In the genomic region with DNA sequence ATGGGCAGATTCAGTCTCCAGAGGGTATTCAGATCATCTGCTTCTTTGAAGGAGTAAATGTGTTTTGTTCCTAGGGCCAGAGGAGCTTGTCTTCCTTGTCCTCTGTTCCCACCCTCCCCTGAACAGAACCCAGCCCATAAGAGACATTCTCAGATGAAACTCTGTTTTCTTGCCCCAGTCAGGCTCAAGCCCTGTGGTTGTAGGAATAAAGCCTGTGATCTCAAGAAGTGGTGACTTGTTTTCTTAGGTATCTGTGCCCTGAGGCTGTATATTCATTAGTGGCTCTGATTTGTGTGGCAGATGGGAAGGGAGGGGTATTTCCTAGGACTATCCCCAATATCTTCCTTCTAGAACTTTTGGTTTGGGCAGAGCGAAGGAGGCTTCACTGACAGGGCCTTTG, we compare ENCODE assay signal across 23 cellular contexts. TPM values are rescaled to one million over a fixed set of nuclear protein-coding genes. Genes with fewer than 3 reads are reported as not detected.
DNase-seq lines count a peak whose midpoint lies in the region; ATAC-seq, FAIRE-seq and TF ChIP-seq lines count a peak whose summit lies in the region.
"Had no signal": no experiment of that assay in that cellular context is flagged by ENCODE, and none has a peak within 500 bp of the region (broad histone marks: within the 10 kb centered on the region; RNA-seq: fewer than 3 reads in every experiment).

No MANE protein-coding gene starts in this region.

- no peak overlapping the region for H2BK5ac ChIP-seq in trophoblast cell (ENCODE audit: low read depth, low read length, poor library complexity)

- intact Hi-C loops in heart right ventricle (cut with DNase I): loop anchor here in 1 of 10 donors (5.0 kb wide), 1 partner anchor 40 kb away; no protein-coding TSS in a partner anchor
- intact Hi-C loops in activated CD4-positive, alpha-beta T cell treated with anti-CD3 and anti-CD28 coated beads, Interleukin-2, amount 10 ng/mL, durations not matched to agents 24 days and 14 days (cut with micrococcal nuclease): no loop called here

- H3K27me3 ChIP-seq in bronchial epithelial cell (ENCODE audit: control insufficient read depth, insufficient read depth, low read length): no peaks in the 10 kb centered on the region
- H3K27me3 ChIP-seq in trophoblast cell (ENCODE audit: insufficient read depth, low read length): no peaks in the 10 kb centered on the region
- H3K27me3 ChIP-seq in heart right ventricle: no peaks in the 10 kb centered on the region
- H3K27me3 ChIP-seq: BLaER1, cardiac muscle cell had no signal

- no peak overlapping the region for H3K14ac ChIP-seq in trophoblast cell (ENCODE audit: low read length)

- H3K4me2 ChIP-seq in trophoblast cell (ENCODE audit: low read length): no peak overlapping the region
- H3K4me2 ChIP-seq: BLaER1 had no signal

- H3K4me1 ChIP-seq in trophoblast cell (ENCODE audit: control insufficient read depth in 1 of 2, insufficient read depth in 2 of 2, low read length in 2 of 2) (peaks cover 6 to 8% of the 10 kb centered on the region in 2 experiments), heart right ventricle (peaks cover 0 to 24% (median 5%) of the 10 kb centered on the region in 9 donors)

- FAIRE-seq in bronchial epithelial cell (lab: Jason Lieb, UNC) (peak; percentile 36), H54 (lab: Jason Lieb, UNC) (no peak)
- FAIRE-seq: kidney had no signal

- no peaks in the 10 kb centered on the region for H3K79me2 ChIP-seq in trophoblast cell (ENCODE audit: control insufficient read depth, insufficient read depth, low read length, poor library complexity)

- H3K9me3 ChIP-seq in trophoblast cell (ENCODE audit: insufficient read depth, low read depth, low read length): peaks cover 3% of the 10 kb centered on the region
- peaks cover 0 to 5% (median 0%) of the 10 kb centered on the region in 11 donors for H3K9me3 ChIP-seq in heart right ventricle
- H3K9me3 ChIP-seq: BLaER1 had no signal

- H3K36me3 Mint-ChIP-seq in activated CD4-positive, alpha-beta T cell treated with anti-CD3 and anti-CD28 coated beads, Interleukin-2, amount 10 ng/mL, durations not matched to agents 24 days and 14 days (ENCODE audit: low read depth): peaks cover 57% of the 10 kb centered on the region

- no peak overlapping the region for H3K27ac Mint-ChIP-seq in activated CD4-positive, alpha-beta T cell treated with anti-CD3 and anti-CD28 coated beads, Interleukin-2, amount 10 ng/mL, durations not matched to agents 24 days and 14 days
- H3K27ac Mint-ChIP-seq: memory B cell, nephron had no signal

- H3K4me3 ChIP-seq in bronchial epithelial cell (ENCODE audit: low read depth, low read length) (no peak overlapping the region), trophoblast cell (ENCODE audit: low read depth, low read length) (no peak overlapping the region), heart right ventricle (no peak overlapping the region)
- H3K4me3 ChIP-seq: BLaER1, cardiac muscle cell, skin epidermis had no signal

- no CpG with 5 or more reads among the region's 1 CpG for WGBS in trophoblast cell (ENCODE audit: extremely low coverage, insufficient coverage, insufficient read length)
- WGBS in heart right ventricle, 2 donors: 97% methylated on average over 1 of the region's 1 CpG

- no peak overlapping the region for H4K8ac ChIP-seq in trophoblast cell (ENCODE audit: low read depth, low read length)

- H3K4ac ChIP-seq in trophoblast cell (ENCODE audit: low read depth, low read length): no peak overlapping the region

- TF ChIP-seq CTCF in bronchial epithelial cell (IDR thresholded peaks at IDR 0.05; ENCODE audit: insufficient read depth, low read length, severe bottlenecking) (no peak), heart right ventricle (IDR thresholded peaks at IDR 0.05) (no peak), GM10266 (IDR thresholded peaks at IDR 0.05; ENCODE audit: control insufficient read depth, insufficient read depth, low read depth, missing control alignments) (no peak)

- peaks cover 2% of the 10 kb centered on the region for H3K79me1 ChIP-seq in trophoblast cell (ENCODE audit: low read length)

- no peaks in the 10 kb centered on the region for H3K27me3 Mint-ChIP-seq in activated CD4-positive, alpha-beta T cell treated with anti-CD3 and anti-CD28 coated beads, Interleukin-2, amount 10 ng/mL, durations not matched to agents 24 days and 14 days
- H3K27me3 Mint-ChIP-seq: activated naive CD4-positive, alpha-beta T cell treated with anti-CD3 and anti-CD28 coated beads, Interleukin-2, amount 50 U/mL, for 24 hours; memory B cell; progenitor cell of endocrine pancreas had no signal

- no peak overlapping the region for H3K18ac ChIP-seq in trophoblast cell (ENCODE audit: low read length)

- DNase-seq in EL: peak; percentile 86
- DNase-seq in RPMI7951 (ENCODE audit: low read depth): peak; percentile 64
- DNase-seq in bronchial epithelial cell (ENCODE audit: low read depth): peak; percentile 78
- peak; percentile 16 to 73 for DNase-seq in trophoblast cell
- no peak for DNase-seq in heart right ventricle
- DNase-seq in activated CD4-positive, alpha-beta T cell treated with anti-CD3 and anti-CD28 coated beads, Interleukin-2, amount 10 ng/mL, durations not matched to agents 24 days and 14 days: no peak
- DNase-seq in H54 (ENCODE audit: insufficient read length, low spot score): no peak
- no peak for DNase-seq in GM10266 (ENCODE audit: extremely low spot score)
- DNase-seq: activated CD4-positive, alpha-beta T cell treated with anti-CD3 and anti-CD28 coated beads for 1 hour; Karpas-422; kidney; NCI-H1092 treated with DMSO at 0.1 percent for 48 hours; NCI-H2107; NCI-H526 treated with DMSO at 0.1 percent for 48 hours; stimulated activated CD4-positive, alpha-beta T cell treated with anti-CD3 and anti-CD28 coated beads, Interleukin-2, amount 100 ng/mL, for 48 hours had no signal

- no peak overlapping the region for H2BK120ac ChIP-seq in trophoblast cell (ENCODE audit: insufficient read depth, low read length, poor library complexity)

- no peak for TF ChIP-seq POLR2A in H54 (IDR thresholded peaks at IDR 0.05; ENCODE audit: low read depth, low read length)

- H4K12ac ChIP-seq in trophoblast cell (ENCODE audit: low read depth, low read length): no peak overlapping the region

- no peak overlapping the region for H3K23ac ChIP-seq in trophoblast cell (ENCODE audit: low read length)

- H3K9me3 Mint-ChIP-seq in activated CD4-positive, alpha-beta T cell treated with anti-CD3 and anti-CD28 coated beads, Interleukin-2, amount 10 ng/mL, durations not matched to agents 24 days and 14 days: no peaks in the 10 kb centered on the region
- H3K9me3 Mint-ChIP-seq: activated naive CD4-positive, alpha-beta T cell treated with anti-CD3 and anti-CD28 coated beads, Interleukin-2, amount 50 U/mL, for 24 hours; memory B cell; nephron had no signal

- H3K4me3 Mint-ChIP-seq in activated CD4-positive, alpha-beta T cell treated with anti-CD3 and anti-CD28 coated beads, Interleukin-2, amount 10 ng/mL, durations not matched to agents 24 days and 14 days: no peak overlapping the region
- H3K4me3 Mint-ChIP-seq: activated naive CD4-positive, alpha-beta T cell treated with anti-CD3 and anti-CD28 coated beads, Interleukin-2, amount 50 U/mL, for 24 hours; memory B cell; nephron had no signal

- H3K36me3 ChIP-seq in bronchial epithelial cell (ENCODE audit: control insufficient read depth, insufficient read depth, low read length): peaks cover 30% of the 10 kb centered on the region
- H3K36me3 ChIP-seq in trophoblast cell (ENCODE audit: control insufficient read depth in 1 of 2, insufficient read depth in 2 of 2, low read length in 2 of 2): peaks cover 42 to 75% of the 10 kb centered on the region in 2 experiments
- peaks cover 0 to 96% (median 47%) of the 10 kb centered on the region in 9 donors for H3K36me3 ChIP-seq in heart right ventricle

- H3K9ac ChIP-seq in trophoblast cell (ENCODE audit: low read length): no peak overlapping the region
- H3K9ac ChIP-seq: BLaER1 had no signal

- no peak for ATAC-seq in heart right ventricle
- ATAC-seq: SK-N-SH treated with all-trans-retinoic acid at 6 μM for 48 hours had no signal

- no peak overlapping the region for H2AK5ac ChIP-seq in trophoblast cell (ENCODE audit: low read length)

- H3K27ac ChIP-seq in trophoblast cell (ENCODE audit: low read depth, low read length) (no peak overlapping the region), heart right ventricle (peak overlapping the region in 3 of 10 donors; percentile 4 to 43 (median 14))
- H3K27ac ChIP-seq: BLaER1, cardiac muscle cell had no signal

- H2BK12ac ChIP-seq in trophoblast cell (ENCODE audit: low read length): no peak overlapping the region

- no peak overlapping the region for H2AFZ ChIP-seq in trophoblast cell (ENCODE audit: insufficient read depth, low read length, poor library complexity)

- H4K91ac ChIP-seq in trophoblast cell (ENCODE audit: low read depth, low read length): no peak overlapping the region

- peaks cover 8% of the 10 kb centered on the region for H3K4me1 Mint-ChIP-seq in activated CD4-positive, alpha-beta T cell treated with anti-CD3 and anti-CD28 coated beads, Interleukin-2, amount 10 ng/mL, durations not matched to agents 24 days and 14 days
- H3K4me1 Mint-ChIP-seq: memory B cell, nephron had no signal

RNA-seq across cellular contexts. Expression of a gene that starts 27.9 kb away (rescaled TPM):
- 99.5 and 112 TPM in 2 replicates for total RNA-seq in RPMI7951 (2014; rRNA removed; shearing (Covaris generic))
- total RNA-seq in bronchial epithelial cell (105 and 192 TPM in 2 replicates), heart right ventricle (10 to 100 TPM; 20.0 to 33.2 (median 24.7) TPM)
- 29.0 and 32.1 TPM in 2 replicates for polyA plus RNA-seq in trophoblast cell (2013)
- polyA plus RNA-seq in heart right ventricle: 10 to 100 TPM; 30.6 to 60.4 TPM
- total RNA-seq in activated CD4-positive, alpha-beta T cell treated with anti-CD3 and anti-CD28 coated beads, Interleukin-2, amount 10 ng/mL, durations not matched to agents 24 days and 14 days: 71.0 and 71.3 TPM in 2 replicates

RNA-seq across cellular contexts. Expression of a gene that starts 27.9 kb away (rescaled TPM):
- total RNA-seq in RPMI7951 (2014; rRNA removed; shearing (Covaris generic)): not detected in 2 replicates
- total RNA-seq in bronchial epithelial cell (under 0.01 TPM in 2 replicates), heart right ventricle (100 to 1,000 TPM; 117 to 318 (median 182) TPM)
- polyA plus RNA-seq in trophoblast cell (2013): 0.14 and 0.19 TPM in 2 replicates
- 100 to 1,000 TPM in 1 of 2 donors, 10 to 100 TPM in 1; 22.1 to 962 TPM for polyA plus RNA-seq in heart right ventricle
- total RNA-seq in activated CD4-positive, alpha-beta T cell treated with anti-CD3 and anti-CD28 coated beads, Interleukin-2, amount 10 ng/mL, durations not matched to agents 24 days and 14 days: 0.19 and 0.52 TPM in 2 replicates

RNA-seq across cellular contexts. Expression of a gene that starts 51.3 kb away (rescaled TPM):
- 46.1 and 48.2 TPM in 2 replicates for total RNA-seq in RPMI7951 (2014; rRNA removed; shearing (Covaris generic))
- total RNA-seq in bronchial epithelial cell: 29.7 and 45.1 TPM in 2 replicates
- polyA plus RNA-seq in trophoblast cell (2013): 57.8 and 58.0 TPM in 2 replicates
- 100 to 1,000 TPM in 6 of 10 donors, 10 to 100 TPM in 4; 90.2 to 125 (median 104) TPM for total RNA-seq in heart right ventricle
- polyA plus RNA-seq in heart right ventricle: 100 to 1,000 TPM in 1 of 2 donors, 10 to 100 TPM in 1; 65.4 to 213 TPM
- 44.8 and 54.4 TPM in 2 replicates for total RNA-seq in activated CD4-positive, alpha-beta T cell treated with anti-CD3 and anti-CD28 coated beads, Interleukin-2, amount 10 ng/mL, durations not matched to agents 24 days and 14 days

RNA-seq across cellular contexts. Expression of a gene that starts 55.1 kb away (rescaled TPM):
- 3.9 and 4.1 TPM in 2 replicates for total RNA-seq in RPMI7951 (2014; rRNA removed; shearing (Covaris generic))
- 1.6 and 2.0 TPM in 2 replicates for total RNA-seq in bronchial epithelial cell
- 12.2 and 12.9 TPM in 2 replicates for polyA plus RNA-seq in trophoblast cell (2013)
- 10 to 100 TPM in 9 of 10 donors, 1 to 10 TPM in 1; 8.0 to 27.7 (median 14.9) TPM for total RNA-seq in heart right ventricle
- polyA plus RNA-seq in heart right ventricle: 10 to 100 TPM; 14.6 to 45.4 TPM
- 12.8 and 14.8 TPM in 2 replicates for total RNA-seq in activated CD4-positive, alpha-beta T cell treated with anti-CD3 and anti-CD28 coated beads, Interleukin-2, amount 10 ng/mL, durations not matched to agents 24 days and 14 days

Comparison
In these comparisons a context has a peak if more than half of its experiments do, and no peak if none do; other contexts are left out.
1. DNase-seq: peak in EL (single experiment), RPMI7951 (single experiment), bronchial epithelial cell (single experiment) and trophoblast cell (2 of 2); none in heart right ventricle (0 of 2), activated CD4-positive, alpha-beta T cell treated with anti-CD3 and anti-CD28 coated beads, Interleukin-2, amount 10 ng/mL, durations not matched to agents 24 days and 14 days (single experiment), H54 (single experiment) and GM10266 (single experiment).
2. RNA of a gene that starts 27.9 kb away (total RNA-seq): 117 to 318 TPM in heart right ventricle; 0.19 to 0.52 TPM in activated CD4-positive, alpha-beta T cell treated with anti-CD3 and anti-CD28 coated beads, Interleukin-2, amount 10 ng/mL, durations not matched to agents 24 days and 14 days, not detected in RPMI7951 and under 0.01 TPM in bronchial epithelial cell; every median in the first group is over 10 times any median in the second.